In the genomic region with DNA sequence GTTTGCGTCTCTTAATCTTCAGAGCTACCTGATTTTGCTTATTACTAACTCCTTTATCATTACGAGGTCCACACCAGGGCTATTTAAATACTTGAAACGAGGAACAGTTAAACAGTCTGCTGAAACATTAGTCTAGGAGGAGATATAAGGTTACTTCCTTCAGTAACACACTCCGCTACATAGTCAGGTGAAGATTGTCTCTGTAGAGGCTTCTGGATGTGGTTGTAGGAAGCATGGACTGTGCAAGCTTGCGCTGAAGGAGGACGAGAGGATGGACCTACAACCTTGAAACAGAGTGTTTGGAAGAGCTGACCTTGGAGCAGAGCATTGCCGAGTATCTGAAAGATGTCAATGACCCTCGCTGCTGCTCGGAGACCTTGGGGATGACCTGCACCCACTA, we compare ENCODE assay signal across 2 cellular contexts.
TF ChIP-seq lines count a peak whose summit lies in the region.

TSS of gene CLRN2 (plus strand) at position 301 of the 400 bp plus-strand sequence. CDS start 102 bp downstream, outside the sequence.

TF ChIP-seq in GM23338, 12 proteins besides CTCF, POLR2A, EP300 and RAD21 (continued from another document):
- no peak for TF ChIP-seq ZNF114 (CRISPR knock-in tag; IDR thresholded peaks at IDR 0.05)
- TF ChIP-seq ETS1 (IDR thresholded peaks at IDR 0.05), result no peak
- TF ChIP-seq, protein P1, sequence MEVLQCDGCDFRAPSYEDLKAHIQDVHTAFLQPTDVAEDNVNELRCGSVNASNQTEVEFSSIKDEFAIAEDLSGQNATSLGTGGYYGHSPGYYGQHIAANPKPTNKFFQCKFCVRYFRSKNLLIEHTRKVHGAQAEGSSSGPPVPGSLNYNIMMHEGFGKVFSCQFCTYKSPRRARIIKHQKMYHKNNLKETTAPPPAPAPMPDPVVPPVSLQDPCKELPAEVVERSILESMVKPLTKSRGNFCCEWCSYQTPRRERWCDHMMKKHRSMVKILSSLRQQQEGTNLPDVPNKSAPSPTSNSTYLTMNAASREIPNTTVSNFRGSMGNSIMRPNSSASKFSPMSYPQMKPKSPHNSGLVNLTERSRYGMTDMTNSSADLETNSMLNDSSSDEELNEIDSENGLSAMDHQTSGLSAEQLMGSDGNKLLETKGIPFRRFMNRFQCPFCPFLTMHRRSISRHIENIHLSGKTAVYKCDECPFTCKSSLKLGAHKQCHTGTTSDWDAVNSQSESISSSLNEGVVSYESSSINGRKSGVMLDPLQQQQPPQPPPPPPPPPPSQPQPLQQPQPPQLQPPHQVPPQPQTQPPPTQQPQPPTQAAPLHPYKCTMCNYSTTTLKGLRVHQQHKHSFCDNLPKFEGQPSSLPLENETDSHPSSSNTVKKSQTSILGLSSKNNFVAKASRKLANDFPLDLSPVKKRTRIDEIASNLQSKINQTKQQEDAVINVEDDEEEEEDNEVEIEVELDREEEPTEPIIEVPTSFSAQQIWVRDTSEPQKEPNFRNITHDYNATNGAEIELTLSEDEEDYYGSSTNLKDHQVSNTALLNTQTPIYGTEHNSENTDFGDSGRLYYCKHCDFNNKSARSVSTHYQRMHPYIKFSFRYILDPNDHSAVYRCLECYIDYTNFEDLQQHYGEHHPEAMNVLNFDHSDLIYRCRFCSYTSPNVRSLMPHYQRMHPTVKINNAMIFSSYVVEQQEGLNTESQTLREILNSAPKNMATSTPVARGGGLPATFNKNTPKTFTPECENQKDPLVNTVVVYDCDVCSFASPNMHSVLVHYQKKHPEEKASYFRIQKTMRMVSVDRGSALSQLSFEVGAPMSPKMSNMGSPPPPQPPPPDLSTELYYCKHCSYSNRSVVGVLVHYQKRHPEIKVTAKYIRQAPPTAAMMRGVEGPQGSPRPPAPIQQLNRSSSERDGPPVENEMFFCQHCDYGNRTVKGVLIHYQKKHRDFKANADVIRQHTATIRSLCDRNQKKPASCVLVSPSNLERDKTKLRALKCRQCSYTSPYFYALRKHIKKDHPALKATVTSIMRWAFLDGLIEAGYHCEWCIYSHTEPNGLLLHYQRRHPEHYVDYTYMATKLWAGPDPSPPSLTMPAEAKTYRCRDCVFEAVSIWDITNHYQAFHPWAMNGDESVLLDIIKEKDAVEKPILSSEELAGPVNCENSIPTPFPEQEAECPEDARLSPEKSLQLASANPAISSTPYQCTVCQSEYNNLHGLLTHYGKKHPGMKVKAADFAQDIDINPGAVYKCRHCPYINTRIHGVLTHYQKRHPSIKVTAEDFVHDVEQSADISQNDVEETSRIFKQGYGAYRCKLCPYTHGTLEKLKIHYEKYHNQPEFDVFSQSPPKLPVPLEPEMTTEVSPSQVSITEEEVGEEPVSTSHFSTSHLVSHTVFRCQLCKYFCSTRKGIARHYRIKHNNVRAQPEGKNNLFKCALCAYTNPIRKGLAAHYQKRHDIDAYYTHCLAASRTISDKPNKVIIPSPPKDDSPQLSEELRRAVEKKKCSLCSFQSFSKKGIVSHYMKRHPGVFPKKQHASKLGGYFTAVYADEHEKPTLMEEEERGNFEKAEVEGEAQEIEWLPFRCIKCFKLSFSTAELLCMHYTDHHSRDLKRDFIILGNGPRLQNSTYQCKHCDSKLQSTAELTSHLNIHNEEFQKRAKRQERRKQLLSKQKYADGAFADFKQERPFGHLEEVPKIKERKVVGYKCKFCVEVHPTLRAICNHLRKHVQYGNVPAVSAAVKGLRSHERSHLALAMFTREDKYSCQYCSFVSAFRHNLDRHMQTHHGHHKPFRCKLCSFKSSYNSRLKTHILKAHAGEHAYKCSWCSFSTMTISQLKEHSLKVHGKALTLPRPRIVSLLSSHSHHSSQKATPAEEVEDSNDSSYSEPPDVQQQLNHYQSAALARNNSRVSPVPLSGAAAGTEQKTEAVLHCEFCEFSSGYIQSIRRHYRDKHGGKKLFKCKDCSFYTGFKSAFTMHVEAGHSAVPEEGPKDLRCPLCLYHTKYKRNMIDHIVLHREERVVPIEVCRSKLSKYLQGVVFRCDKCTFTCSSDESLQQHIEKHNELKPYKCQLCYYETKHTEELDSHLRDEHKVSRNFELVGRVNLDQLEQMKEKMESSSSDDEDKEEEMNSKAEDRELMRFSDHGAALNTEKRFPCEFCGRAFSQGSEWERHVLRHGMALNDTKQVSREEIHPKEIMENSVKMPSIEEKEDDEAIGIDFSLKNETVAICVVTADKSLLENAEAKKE (CRISPR knock-in tag; IDR thresholded peaks at IDR 0.05), result no peak
- no peak for TF ChIP-seq EZH2 (IDR thresholded peaks at IDR 0.05; ENCODE audit: low read depth, unreplicated experiment)
- no peak for TF ChIP-seq REST (IDR thresholded peaks at IDR 0.05; ENCODE audit: unreplicated experiment)
- no peak for TF ChIP-seq STAT1 (IDR thresholded peaks at IDR 0.05; ENCODE audit: unreplicated experiment)

TF ChIP-seq in K562, 482 proteins besides CTCF, POLR2A, EP300 and RAD21 (continued from another document):
- TF ChIP-seq, protein P2, sequence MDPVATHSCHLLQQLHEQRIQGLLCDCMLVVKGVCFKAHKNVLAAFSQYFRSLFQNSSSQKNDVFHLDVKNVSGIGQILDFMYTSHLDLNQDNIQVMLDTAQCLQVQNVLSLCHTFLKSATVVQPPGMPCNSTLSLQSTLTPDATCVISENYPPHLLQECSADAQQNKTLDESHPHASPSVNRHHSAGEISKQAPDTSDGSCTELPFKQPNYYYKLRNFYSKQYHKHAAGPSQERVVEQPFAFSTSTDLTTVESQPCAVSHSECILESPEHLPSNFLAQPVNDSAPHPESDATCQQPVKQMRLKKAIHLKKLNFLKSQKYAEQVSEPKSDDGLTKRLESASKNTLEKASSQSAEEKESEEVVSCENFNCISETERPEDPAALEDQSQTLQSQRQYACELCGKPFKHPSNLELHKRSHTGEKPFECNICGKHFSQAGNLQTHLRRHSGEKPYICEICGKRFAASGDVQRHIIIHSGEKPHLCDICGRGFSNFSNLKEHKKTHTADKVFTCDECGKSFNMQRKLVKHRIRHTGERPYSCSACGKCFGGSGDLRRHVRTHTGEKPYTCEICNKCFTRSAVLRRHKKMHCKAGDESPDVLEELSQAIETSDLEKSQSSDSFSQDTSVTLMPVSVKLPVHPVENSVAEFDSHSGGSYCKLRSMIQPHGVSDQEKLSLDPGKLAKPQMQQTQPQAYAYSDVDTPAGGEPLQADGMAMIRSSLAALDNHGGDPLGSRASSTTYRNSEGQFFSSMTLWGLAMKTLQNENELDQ (CRISPR knock-in tag; IDR thresholded peaks at IDR 0.05; ENCODE audit: borderline replicate concordance), result no peak
- TF ChIP-seq ZNF589 (CRISPR knock-in tag; IDR thresholded peaks at IDR 0.05; ENCODE audit: low read depth), result no peak
- TF ChIP-seq, protein P3, sequence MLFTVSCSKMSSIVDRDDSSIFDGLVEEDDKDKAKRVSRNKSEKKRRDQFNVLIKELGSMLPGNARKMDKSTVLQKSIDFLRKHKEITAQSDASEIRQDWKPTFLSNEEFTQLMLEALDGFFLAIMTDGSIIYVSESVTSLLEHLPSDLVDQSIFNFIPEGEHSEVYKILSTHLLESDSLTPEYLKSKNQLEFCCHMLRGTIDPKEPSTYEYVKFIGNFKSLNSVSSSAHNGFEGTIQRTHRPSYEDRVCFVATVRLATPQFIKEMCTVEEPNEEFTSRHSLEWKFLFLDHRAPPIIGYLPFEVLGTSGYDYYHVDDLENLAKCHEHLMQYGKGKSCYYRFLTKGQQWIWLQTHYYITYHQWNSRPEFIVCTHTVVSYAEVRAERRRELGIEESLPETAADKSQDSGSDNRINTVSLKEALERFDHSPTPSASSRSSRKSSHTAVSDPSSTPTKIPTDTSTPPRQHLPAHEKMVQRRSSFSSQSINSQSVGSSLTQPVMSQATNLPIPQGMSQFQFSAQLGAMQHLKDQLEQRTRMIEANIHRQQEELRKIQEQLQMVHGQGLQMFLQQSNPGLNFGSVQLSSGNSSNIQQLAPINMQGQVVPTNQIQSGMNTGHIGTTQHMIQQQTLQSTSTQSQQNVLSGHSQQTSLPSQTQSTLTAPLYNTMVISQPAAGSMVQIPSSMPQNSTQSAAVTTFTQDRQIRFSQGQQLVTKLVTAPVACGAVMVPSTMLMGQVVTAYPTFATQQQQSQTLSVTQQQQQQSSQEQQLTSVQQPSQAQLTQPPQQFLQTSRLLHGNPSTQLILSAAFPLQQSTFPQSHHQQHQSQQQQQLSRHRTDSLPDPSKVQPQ (CRISPR knock-in tag; IDR thresholded peaks at IDR 0.05; ENCODE audit: borderline replicate concordance), result no peak
- TF ChIP-seq ZNF311 (CRISPR knock-in tag; IDR thresholded peaks at IDR 0.05), result no peak
- TF ChIP-seq ESRRA (IDR thresholded peaks at IDR 0.05; ENCODE audit: borderline replicate concordance, low read depth), result no peak
- TF ChIP-seq ILF3 (IDR thresholded peaks at IDR 0.05; ENCODE audit: borderline replicate concordance), result no peak
- no peak for TF ChIP-seq PATZ1 (CRISPR knock-in tag; IDR thresholded peaks at IDR 0.05; ENCODE audit: borderline replicate concordance)
- no peak for TF ChIP-seq SLC30A9 (CRISPR knock-in tag; IDR thresholded peaks at IDR 0.05)
- TF ChIP-seq KLF13 (tag; IDR thresholded peaks at IDR 0.05; ENCODE audit: borderline replicate concordance, low read depth), result no peak
TF ChIP-seq in K562: peak in this region for 0.
